Comparison of ENCODE assay signal across 30 cellular contexts in the genomic region with DNA sequence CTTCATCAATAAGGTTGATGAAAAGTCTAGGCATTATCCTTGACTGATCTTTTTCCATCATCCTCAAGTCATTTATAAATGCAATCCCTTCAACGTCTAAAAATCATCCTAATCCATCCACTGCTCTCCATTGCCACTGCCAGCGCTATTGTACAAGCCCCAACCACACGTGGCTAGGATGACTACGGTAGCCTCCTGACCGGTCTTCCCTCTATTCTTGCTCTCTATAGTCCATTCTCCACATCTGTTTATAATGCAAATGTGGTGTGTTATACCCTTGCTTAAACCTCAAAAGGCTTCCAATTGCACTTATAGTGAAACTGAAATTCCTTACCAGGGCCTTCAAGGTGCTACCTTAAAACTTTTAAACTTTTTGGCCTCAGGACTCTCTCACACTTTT.
"Had no signal": no experiment of that assay in that cellular context is flagged by ENCODE, and none has a peak within 500 bp of the region (broad histone marks: within the 10 kb centered on the region; RNA-seq: fewer than 3 reads in every experiment).

No MANE protein-coding gene starts in this region.

- H3K27me3 ChIP-seq: neural progenitor cell, ovary, right lobe of liver, sigmoid colon, thyroid gland, tibial nerve, upper lobe of left lung, vagina had no signal

- H3K4me3 ChIP-seq: neural progenitor cell, ovary, psoas muscle, right lobe of liver, sigmoid colon, thoracic aorta, thyroid gland, tibial nerve, upper lobe of left lung, vagina had no signal

- H3K4me3 Mint-ChIP-seq: natural killer cell; nephron; neural progenitor cell; stimulated activated memory B cell treated with anti-CD40 and anti-IgM and Interleukin-4, amounts not matched to agents 10 μg/mL and 1 μg/mL and 100 μg/mL, for 72 hours; stimulated activated naive CD8-positive, alpha-beta T cell treated with anti-CD3 and anti-CD28 coated beads, Interleukin-15, amount 100 ng/mL, for 72 hours had no signal

- H3K36me3 Mint-ChIP-seq: natural killer cell; neural progenitor cell; stimulated activated memory B cell treated with anti-CD40 and anti-IgM and Interleukin-4, amounts not matched to agents 10 μg/mL and 1 μg/mL and 100 μg/mL, for 72 hours had no signal

- H3K9me3 ChIP-seq: ovary, psoas muscle, right lobe of liver, sigmoid colon, thoracic aorta, thyroid gland, tibial nerve, upper lobe of left lung, vagina had no signal

- H2AFZ ChIP-seq: neural progenitor cell, parathyroid adenoma had no signal

- H3K27ac ChIP-seq: neural progenitor cell, ovary, parathyroid adenoma, psoas muscle, right lobe of liver, sigmoid colon, thoracic aorta, thyroid gland, tibial nerve, upper lobe of left lung, vagina had no signal

- FAIRE-seq: small intestine, urothelium cell line had no signal

- DNase-seq: natural killer cell; occipital lobe; ovary; posterior cingulate gyrus; psoas muscle; right cardiac atrium; right lobe of liver; sigmoid colon; small intestine; stimulated activated CD4-positive, alpha-beta T cell treated with anti-CD3 and anti-CD28 coated beads, Interleukin-15, amount 100 ng/mL, for 24 hours; stimulated activated CD4-positive, alpha-beta T cell treated with anti-CD3 and anti-CD28 coated beads, Interleukin-2, amount 100 ng/mL, for 24 hours; stimulated activated CD4-positive, alpha-beta T cell treated with anti-CD3 and anti-CD28 coated beads, Interleukin-2, amount 100 ng/mL, for 48 hours; stimulated activated CD4-positive, alpha-beta T cell treated with anti-CD3 and anti-CD28 coated beads, Interleukin-4, amount 100 ng/mL, for 4 hours; stimulated activated CD8-positive, alpha-beta memory T cell treated with anti-CD3 and anti-CD28 coated beads, Interleukin-4, amount 100 ng/mL, for 48 hours; stimulated activated naive CD4-positive, alpha-beta T cell; stimulated activated naive CD8-positive, alpha-beta T cell treated with anti-CD3 and anti-CD28 coated beads, Interleukin-15, amount 100 ng/mL, for 72 hours; stimulated activated naive CD8-positive, alpha-beta T cell treated with anti-CD3 and anti-CD28 coated beads, Interleukin-15, Interleukin-2, amounts not matched to agents 100 U/mL and 50 U/mL, for 24 hours; substantia nigra; thyroid gland; trophoblast cell; upper lobe of left lung had no signal

- H3K9me3 Mint-ChIP-seq: neural progenitor cell had no signal

- H3K4me2 ChIP-seq: neural progenitor cell had no signal

- H3K27ac Mint-ChIP-seq: natural killer cell; nephron; neural progenitor cell; progenitor cell of endocrine pancreas; stimulated activated memory B cell treated with anti-CD40 and anti-IgM and Interleukin-4, amounts not matched to agents 10 μg/mL and 1 μg/mL and 100 μg/mL, for 72 hours; stimulated activated naive CD8-positive, alpha-beta T cell treated with anti-CD3 and anti-CD28 coated beads, Interleukin-15, amount 100 ng/mL, for 72 hours had no signal

- H3K27me3 Mint-ChIP-seq: progenitor cell of endocrine pancreas; stimulated activated memory B cell treated with anti-CD40 and anti-IgM and Interleukin-4, amounts not matched to agents 10 μg/mL and 1 μg/mL and 100 μg/mL, for 72 hours; stimulated activated naive CD8-positive, alpha-beta T cell treated with anti-CD3 and anti-CD28 coated beads, Interleukin-15, amount 100 ng/mL, for 72 hours had no signal

- H3K9ac ChIP-seq: neural progenitor cell, parathyroid adenoma had no signal

- ATAC-seq: natural killer cell; psoas muscle; right cardiac atrium; right lobe of liver; stimulated activated memory B cell treated with anti-CD40 and anti-IgM and Interleukin-4, amounts not matched to agents 10 μg/mL and 1 μg/mL and 100 μg/mL, for 72 hours; stimulated activated naive CD8-positive, alpha-beta T cell treated with anti-CD3 and anti-CD28 coated beads, Interleukin-15, amount 100 ng/mL, for 72 hours; stimulated activated naive CD8-positive, alpha-beta T cell treated with anti-CD3 and anti-CD28 coated beads, Interleukin-15, Interleukin-2, amounts not matched to agents 100 U/mL and 50 U/mL, for 24 hours had no signal

- H3K36me3 ChIP-seq: neural progenitor cell, ovary, right lobe of liver, sigmoid colon, thoracic aorta, thyroid gland, tibial nerve, upper lobe of left lung, vagina had no signal

- H3K4me1 ChIP-seq: neural progenitor cell, parathyroid adenoma, psoas muscle, right lobe of liver, sigmoid colon, thyroid gland, tibial nerve, upper lobe of left lung, vagina had no signal

- H3K4me1 Mint-ChIP-seq: natural killer cell; neural progenitor cell; stimulated activated memory B cell treated with anti-CD40 and anti-IgM and Interleukin-4, amounts not matched to agents 10 μg/mL and 1 μg/mL and 100 μg/mL, for 72 hours; stimulated activated naive CD8-positive, alpha-beta T cell treated with anti-CD3 and anti-CD28 coated beads, Interleukin-15, amount 100 ng/mL, for 72 hours had no signal

- H3K79me2 ChIP-seq: parathyroid adenoma had no signal
